ENCODE assay signal across 8 cellular contexts in the genomic region with DNA sequence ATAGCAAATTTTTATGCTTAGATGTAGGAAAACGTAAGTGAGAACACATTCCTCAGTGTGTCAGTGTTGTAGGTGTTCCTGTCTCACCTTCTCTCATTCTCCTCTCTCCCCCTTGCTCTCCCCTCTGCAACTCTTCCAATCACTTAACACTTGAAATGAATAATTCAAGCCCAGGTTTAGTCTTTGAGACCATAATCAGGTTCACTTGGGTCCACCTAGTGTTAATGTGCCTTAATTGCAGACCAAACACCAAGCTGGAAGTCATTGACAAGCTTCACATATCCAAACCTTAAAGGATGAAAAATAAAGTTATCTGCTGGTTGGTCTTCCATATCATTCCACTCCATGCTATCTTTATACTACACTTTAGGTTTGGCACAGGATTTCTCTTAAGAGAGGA. TPM values are rescaled to one million over a fixed set of nuclear protein-coding genes. Genes with fewer than 3 reads are reported as not detected.
A peak's percentile ranks its signal among the peaks of the same experiment; 100 is the strongest.
DNase-seq lines count a peak whose midpoint lies in the region; ATAC-seq, FAIRE-seq and TF ChIP-seq lines count a peak whose summit lies in the region.

No MANE protein-coding gene starts in this region.

- no peaks in the 10 kb centered on the region for H3K9me3 ChIP-seq in endothelial cell of umbilical vein (replicated peaks; ENCODE audit: control insufficient read depth, insufficient read depth, low read length)

- no peaks in the 10 kb centered on the region for H3K79me2 ChIP-seq in endothelial cell of umbilical vein (ENCODE audit: control insufficient read depth, insufficient read depth, low read length)

- H3K4me2 ChIP-seq in endothelial cell of umbilical vein (ENCODE audit: insufficient read depth, low read length) = no peak overlapping the region

- no peaks in the 10 kb centered on the region for H3K9me3 Mint-ChIP-seq in activated naive CD8-positive, alpha-beta T cell treated with anti-CD3 and anti-CD28 coated beads for 36 hours

- TF ChIP-seq CTCF in 22Rv1 (IDR thresholded peaks at IDR 0.05) (peak; percentile 60), endothelial cell of umbilical vein (IDR thresholded peaks at IDR 0.05; ENCODE audit: extremely low read depth in 1 of 2, insufficient read depth in 1 of 2, low read depth in 1 of 2, low read length in 2 of 2) (peak; percentile 22 to 48), omental fat pad (IDR thresholded peaks at IDR 0.05) (no peak)

- no peaks in the 10 kb centered on the region for H3K27me3 Mint-ChIP-seq in activated naive CD8-positive, alpha-beta T cell treated with anti-CD3 and anti-CD28 coated beads for 36 hours

- no peaks in the 10 kb centered on the region for H3K4me1 ChIP-seq in endothelial cell of umbilical vein (ENCODE audit: control insufficient read depth, extremely low read depth, insufficient read depth, low read length)

- no peak for TF ChIP-seq POLR2A in endothelial cell of umbilical vein (IDR thresholded peaks at IDR 0.05; ENCODE audit: low read depth, low read length)

- ATAC-seq in GM18502 (IDR thresholded peaks at IDR 0.05; ENCODE audit: poor library complexity, unreplicated experiment) (peak; percentile 72), omental fat pad (ENCODE audit: low FRiP score) (no peak), GM21737 (IDR thresholded peaks at IDR 0.05; ENCODE audit: unreplicated experiment) (no peak), HG02610 (IDR thresholded peaks at IDR 0.05; ENCODE audit: unreplicated experiment) (no peak)

- no peaks in the 10 kb centered on the region for H4K20me1 ChIP-seq in endothelial cell of umbilical vein (replicated peaks; ENCODE audit: control insufficient read depth, extremely low read depth, insufficient read depth, low read length)

- FAIRE-seq in endothelial cell of umbilical vein (lab: Jason Lieb, UNC) = peak; percentile 85

- POLR2A ChIA-PET in endothelial cell of umbilical vein (lab: Charles Lee) = no interaction called here

- H3K4me3 ChIP-seq in endothelial cell of umbilical vein (replicated peaks in 1 of 3; ENCODE audit: insufficient read depth in 1 of 3, low read depth in 1 of 3, low read length in 3 of 3) = no peak overlapping the region

- no peak overlapping the region for H3K27ac ChIP-seq in 22Rv1
- no peak overlapping the region for H3K27ac ChIP-seq in endothelial cell of umbilical vein (ENCODE audit: insufficient read depth, low read depth, low read length)

- H3K4me1 Mint-ChIP-seq in activated naive CD8-positive, alpha-beta T cell treated with anti-CD3 and anti-CD28 coated beads for 36 hours = no peaks in the 10 kb centered on the region

- no peak overlapping the region for H3K27ac Mint-ChIP-seq in activated naive CD8-positive, alpha-beta T cell treated with anti-CD3 and anti-CD28 coated beads for 36 hours

- H3K36me3 ChIP-seq in endothelial cell of umbilical vein (ENCODE audit: control insufficient read depth in 2 of 2, extremely low read depth in 1 of 2, insufficient read depth in 2 of 2, low read length in 2 of 2) = no peaks in the 10 kb centered on the region

- H3K36me3 Mint-ChIP-seq in activated naive CD8-positive, alpha-beta T cell treated with anti-CD3 and anti-CD28 coated beads for 36 hours = peaks cover 3% of the 10 kb centered on the region

- no peaks in the 10 kb centered on the region for H3K9me1 ChIP-seq in endothelial cell of umbilical vein (replicated peaks; ENCODE audit: control insufficient read depth, extremely low read depth, insufficient read depth, low read length)

- no peak overlapping the region for H3K9ac ChIP-seq in endothelial cell of umbilical vein (replicated peaks; ENCODE audit: extremely low read depth, insufficient read depth, low read length)

- intact Hi-C loops in endothelial cell of umbilical vein (cut with micrococcal nuclease) = loop anchor here (5.0 kb wide), 1 partner anchor 617 kb away; no protein-coding TSS in a partner anchor

- H3K4me3 Mint-ChIP-seq in activated naive CD8-positive, alpha-beta T cell treated with anti-CD3 and anti-CD28 coated beads for 36 hours = no peak overlapping the region

- H2AFZ ChIP-seq in endothelial cell of umbilical vein (ENCODE audit: low read depth, low read length) = no peak overlapping the region

- CTCF ChIA-PET in endothelial cell of umbilical vein (lab: Charles Lee) = interaction anchor here (0.7 to 6.4 kb wide), 33 partner anchors 9 to 1973 kb away, joined by 3 to 99 read pairs (median 3); no protein-coding TSS in a partner anchor

- H3K27me3 ChIP-seq in endothelial cell of umbilical vein (ENCODE audit: control insufficient read depth in 2 of 2, insufficient read depth in 2 of 2, low read length in 2 of 2) = no peaks in the 10 kb centered on the region

- dilution Hi-C loops in endothelial cell of umbilical vein (cut with MboI; ENCODE audit: extremely low pct_ligation_motif_present, low sequenced_read_pairs) = no loop called here

- DNase-seq in NAMALWA (ENCODE audit: low spot score) = peak; percentile 59
- DNase-seq in endothelial cell of umbilical vein (ENCODE audit: low read depth, low spot score) = peak; percentile 35
- DNase-seq in activated naive CD8-positive, alpha-beta T cell treated with anti-CD3 and anti-CD28 coated beads for 36 hours = no peak
- no peak for DNase-seq in omental fat pad (ENCODE audit: low spot score)

- no TSS peak for BruUV-seq in endothelial cell of umbilical vein (replicated peaks; lab: Mats Ljungman, UMichigan)

TF ChIP-seq in endothelial cell of umbilical vein, 7 proteins besides CTCF, POLR2A, EP300 and RAD21:
- no peak for TF ChIP-seq MYC (IDR thresholded peaks at IDR 0.05; ENCODE audit: low read depth, low read length)
TF ChIP-seq in endothelial cell of umbilical vein: peak in this region for 0.

RNA-seq across cellular contexts. Expression of gene STXBP4, which starts 37.0 kb away (rescaled TPM):
- total RNA-seq in endothelial cell of umbilical vein = 11.3 and 12.9 TPM in 2 replicates
- 1.8 and 1.9 TPM in 2 replicates for polyA plus RNA-seq in endothelial cell of umbilical vein
- 2.3 and 3.3 TPM in 2 replicates for polyA plus RNA-seq in endothelial cell of umbilical vein (2011; cell fraction: cytosol; rRNA removed)
- 7.2 and 10.1 TPM in 2 replicates for polyA plus RNA-seq in endothelial cell of umbilical vein (2011; cell fraction: nucleus; rRNA removed)
- polyA plus RNA-seq in endothelial cell of umbilical vein (2012) = 4.5 and 12.5 TPM in 2 replicates
- 6.9 and 8.0 TPM in 2 replicates for polyA minus RNA-seq in endothelial cell of umbilical vein
- 4.2 TPM for polyA minus RNA-seq in endothelial cell of umbilical vein (2011; cell fraction: cytosol; rRNA and poly(A)+ RNA removed)
- polyA minus RNA-seq in endothelial cell of umbilical vein (2011; cell fraction: nucleus; rRNA and poly(A)+ RNA removed) = 18.5 and 28.7 TPM in 2 replicates
- total RNA-seq in activated naive CD8-positive, alpha-beta T cell treated with anti-CD3 and anti-CD28 coated beads for 36 hours = 1 to 10 TPM; 6.0 to 7.6 TPM
- total RNA-seq in omental fat pad = 10 to 100 TPM; 11.2 to 19.3 (median 16.5) TPM

RNA-seq across cellular contexts. Expression of gene COX11, which starts 37.1 kb away (rescaled TPM):
- total RNA-seq in endothelial cell of umbilical vein (55.6 and 55.9 TPM in 2 replicates), omental fat pad (10 to 100 TPM; 27.9 to 52.0 (median 43.8) TPM)
- 47.3 and 58.4 TPM in 2 replicates for polyA plus RNA-seq in endothelial cell of umbilical vein
- 33.4 and 44.1 TPM in 2 replicates for polyA plus RNA-seq in endothelial cell of umbilical vein (2011; cell fraction: cytosol; rRNA removed)
- polyA plus RNA-seq in endothelial cell of umbilical vein (2011; cell fraction: nucleus; rRNA removed) = 55.8 and 62.7 TPM in 2 replicates
- 50.4 and 57.9 TPM in 2 replicates for polyA plus RNA-seq in endothelial cell of umbilical vein (2012)
- 37.1 and 41.4 TPM in 2 replicates for polyA minus RNA-seq in endothelial cell of umbilical vein
- polyA minus RNA-seq in endothelial cell of umbilical vein (2011; cell fraction: cytosol; rRNA and poly(A)+ RNA removed) = 49.8 TPM
- 24.4 and 26.9 TPM in 2 replicates for polyA minus RNA-seq in endothelial cell of umbilical vein (2011; cell fraction: nucleus; rRNA and poly(A)+ RNA removed)
- 10 to 100 TPM; 50.4 to 59.4 TPM for total RNA-seq in activated naive CD8-positive, alpha-beta T cell treated with anti-CD3 and anti-CD28 coated beads for 36 hours

Comparison
In these comparisons a context has a peak if more than half of its experiments do, and no peak if none do; other contexts are left out.
1. CTCF ChIP-seq: peak in 22Rv1 (single experiment) and endothelial cell of umbilical vein (2 of 2); none in omental fat pad (0 of 3).
2. DNase-seq: peak in NAMALWA (single experiment) and endothelial cell of umbilical vein (single experiment); none in activated naive CD8-positive, alpha-beta T cell treated with anti-CD3 and anti-CD28 coated beads for 36 hours (single experiment) and omental fat pad (single experiment).